In the genomic region with DNA sequence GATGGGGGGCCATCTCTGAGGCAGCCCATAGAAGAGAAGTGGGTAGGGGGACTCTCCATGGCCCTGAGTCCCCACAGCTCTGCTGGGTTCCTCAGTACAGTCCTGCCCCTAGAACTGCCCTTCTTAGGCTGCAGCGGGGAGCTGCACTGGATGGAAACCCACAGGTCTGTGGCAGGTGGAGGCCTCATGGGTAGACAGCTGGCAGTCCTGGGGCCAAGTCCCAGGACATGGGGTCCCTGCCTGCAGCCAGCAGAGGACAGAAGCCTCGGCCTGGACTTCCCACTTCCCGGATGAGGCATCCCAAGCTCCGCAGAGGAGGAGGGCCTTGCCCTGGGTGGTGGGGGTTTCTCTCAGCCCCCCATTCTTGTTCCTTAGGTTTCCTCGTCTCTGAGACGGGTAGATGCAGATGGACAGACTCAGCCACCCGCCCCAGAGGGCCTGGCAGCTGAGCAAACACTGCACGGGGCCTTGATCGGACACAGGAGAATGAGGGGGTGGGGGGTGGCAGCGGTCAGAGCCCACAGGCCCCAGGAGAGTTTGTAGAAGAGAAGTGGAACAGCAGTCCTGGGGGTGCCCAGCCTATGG, we compare ENCODE assay signal across 24 cellular contexts.
DNase-seq lines count a peak whose midpoint lies in the region; ATAC-seq, FAIRE-seq and TF ChIP-seq lines count a peak whose summit lies in the region.
"Had no signal": no experiment of that assay in that cellular context is flagged by ENCODE, and none has a peak within 500 bp of the region (broad histone marks: within the 10 kb centered on the region; RNA-seq: fewer than 3 reads in every experiment).

No MANE protein-coding gene starts in this region.

- H3K79me2 ChIP-seq in HepG2 (ENCODE audit: insufficient read depth, low read length) = no peaks in the 10 kb centered on the region
- no peaks in the 10 kb centered on the region for H3K79me2 ChIP-seq in Karpas-422 (ENCODE audit: low read length)

- peaks cover 65% of the 10 kb centered on the region for H3K27me3 Mint-ChIP-seq in stimulated activated memory B cell treated with anti-CD40 and anti-IgM and Interleukin-4, amounts not matched to agents 10 μg/mL and 1 μg/mL and 100 μg/mL, for 72 hours
- H3K27me3 Mint-ChIP-seq in HFFc6 (ENCODE audit: insufficient read depth) = no peaks in the 10 kb centered on the region; the same call in 1 of the 2 replicates
- no peaks in the 10 kb centered on the region for H3K27me3 Mint-ChIP-seq in activated T-cell treated with anti-CD3 and anti-CD28 coated beads, Interleukin-2, amount 50 U/mL, for 72 hours (ENCODE audit: low read depth)
- H3K27me3 Mint-ChIP-seq: activated T-cell treated with anti-CD3 and anti-CD28 coated beads, Interleukin-2, amount 50 U/mL, for 24 hours had no signal

- H4K20me1 ChIP-seq in HepG2 (ENCODE audit: insufficient read depth, low read length) (no peaks in the 10 kb centered on the region), Karpas-422 (ENCODE audit: insufficient read depth, low read depth, low read length) (no peaks in the 10 kb centered on the region)

- H3K27me3 ChIP-seq in HepG2 (ENCODE audit: control insufficient read depth in 1 of 2, insufficient read depth in 2 of 2, low read length in 2 of 2) = peaks cover 9 to 29% of the 10 kb centered on the region in 2 experiments; a peak in 3 of 5 replicates
- no peaks in the 10 kb centered on the region for H3K27me3 ChIP-seq in right lobe of liver
- H3K27me3 ChIP-seq in NT2/D1 (ENCODE audit: insufficient read depth, insufficient read length) = no peaks in the 10 kb centered on the region
- no peaks in the 10 kb centered on the region for H3K27me3 ChIP-seq in mesenchymal stem cell (ENCODE audit: control insufficient read depth in 1 of 2, insufficient read depth in 1 of 2, low read length in 2 of 2)
- no peaks in the 10 kb centered on the region for H3K27me3 ChIP-seq in Karpas-422 (ENCODE audit: low read length)
- H3K27me3 ChIP-seq: heart left ventricle, neutrophil had no signal

- peak overlapping the region; percentile 54 for H2AK5ac ChIP-seq in mesenchymal stem cell (ENCODE audit: low read length, severe bottlenecking)

- H3K9me3 ChIP-seq in HepG2 (ENCODE audit: low read length) = no peaks in the 10 kb centered on the region
- no peaks in the 10 kb centered on the region for H3K9me3 ChIP-seq in right lobe of liver
- H3K9me3 ChIP-seq in NT2/D1 (ENCODE audit: insufficient read depth, low read length) = no peaks in the 10 kb centered on the region
- H3K9me3 ChIP-seq in mesenchymal stem cell (ENCODE audit: control insufficient read depth, low read length) = no peaks in the 10 kb centered on the region
- H3K9me3 ChIP-seq in Karpas-422 (ENCODE audit: low read length) = no peaks in the 10 kb centered on the region
- H3K9me3 ChIP-seq: Caco-2, HAP-1, heart left ventricle, neutrophil had no signal

- no peak for TF ChIP-seq RAD21 in HepG2 (CRISPR knock-in tag; IDR thresholded peaks at IDR 0.05)

- peak overlapping the region; percentile 6 for H4K91ac ChIP-seq in mesenchymal stem cell (ENCODE audit: low read length)

- DNase-seq in HepG2 (ENCODE audit: low spot score) (no peak), right lobe of liver (no peak), NT2/D1 (ENCODE audit: low read depth, low spot score) (no peak), mesenchymal stem cell (no peak), HFFc6 (no peak), Karpas-422 (no peak)
- DNase-seq in activated T-cell treated with anti-CD3 and anti-CD28 coated beads, Interleukin-2, amount 50 U/mL, for 72 hours = no peak
- DNase-seq: ACHN; activated CD4-positive, alpha-beta T cell treated with anti-CD3 and anti-CD28 coated beads for 1 hour; activated naive CD4-positive, alpha-beta T cell treated with anti-CD3 and anti-CD28 coated beads for 36 hours; activated T-cell treated with anti-CD3 and anti-CD28 coated beads, Interleukin-2, amount 50 U/mL, for 24 hours; Caco-2; effector memory CD4-positive, alpha-beta T cell; foreskin fibroblast; PC-9; T-helper 1 cell had no signal

- no peak overlapping the region for H3K4me3 Mint-ChIP-seq in stimulated activated memory B cell treated with anti-CD40 and anti-IgM and Interleukin-4, amounts not matched to agents 10 μg/mL and 1 μg/mL and 100 μg/mL, for 72 hours
- H3K4me3 Mint-ChIP-seq in HFFc6 = no peak overlapping the region
- H3K4me3 Mint-ChIP-seq in activated T-cell treated with anti-CD3 and anti-CD28 coated beads, Interleukin-2, amount 50 U/mL, for 72 hours = no peak overlapping the region
- H3K4me3 Mint-ChIP-seq: activated naive CD4-positive, alpha-beta T cell treated with anti-CD3 and anti-CD28 coated beads for 36 hours; activated T-cell treated with anti-CD3 and anti-CD28 coated beads, Interleukin-2, amount 50 U/mL, for 24 hours had no signal

- no peaks in the 10 kb centered on the region for H3K4me1 Mint-ChIP-seq in stimulated activated memory B cell treated with anti-CD40 and anti-IgM and Interleukin-4, amounts not matched to agents 10 μg/mL and 1 μg/mL and 100 μg/mL, for 72 hours
- H3K4me1 Mint-ChIP-seq in HFFc6 (ENCODE audit: low read depth) = peaks cover 35% of the 10 kb centered on the region
- peaks cover 13% of the 10 kb centered on the region for H3K4me1 Mint-ChIP-seq in activated T-cell treated with anti-CD3 and anti-CD28 coated beads, Interleukin-2, amount 50 U/mL, for 72 hours (ENCODE audit: low read depth)

- peak overlapping the region in 1 of 2 experiments; percentile 53 for H3K4ac ChIP-seq in mesenchymal stem cell (ENCODE audit: low read depth in 1 of 2, low read length in 2 of 2)

- H3K27ac Mint-ChIP-seq in stimulated activated memory B cell treated with anti-CD40 and anti-IgM and Interleukin-4, amounts not matched to agents 10 μg/mL and 1 μg/mL and 100 μg/mL, for 72 hours = no peak overlapping the region
- H3K27ac Mint-ChIP-seq in HFFc6 = no peak overlapping the region
- H3K27ac Mint-ChIP-seq in activated T-cell treated with anti-CD3 and anti-CD28 coated beads, Interleukin-2, amount 50 U/mL, for 72 hours = no peak overlapping the region
- H3K27ac Mint-ChIP-seq: activated naive CD4-positive, alpha-beta T cell treated with anti-CD3 and anti-CD28 coated beads for 36 hours; activated T-cell treated with anti-CD3 and anti-CD28 coated beads, Interleukin-2, amount 50 U/mL, for 24 hours had no signal

- H3K4me1 ChIP-seq in HepG2 (ENCODE audit: insufficient read depth, low read length) (peaks cover 50% of the 10 kb centered on the region), right lobe of liver (peaks cover 0 to 4% (median 0%) of the 10 kb centered on the region in 4 donors), NT2/D1 (ENCODE audit: insufficient read depth, insufficient read length) (peaks cover 36% of the 10 kb centered on the region), mesenchymal stem cell (ENCODE audit: control insufficient read depth, insufficient read depth, low read depth, low read length) (peaks cover 48% of the 10 kb centered on the region), Karpas-422 (ENCODE audit: low read length) (no peaks in the 10 kb centered on the region)

- H3K23ac ChIP-seq in mesenchymal stem cell (ENCODE audit: low read length in 2 of 2) = no peak overlapping the region

- 0% methylated on average over 5 of the region's 10 CpGs for WGBS in HepG2 (ENCODE audit: low lambda C conversion rate)
- WGBS in right lobe of liver (ENCODE audit: insufficient coverage, low coverage, low lambda C conversion rate, missing lambda C conversion rate) = 60% methylated on average over 1 of the region's 10 CpGs
- WGBS in mesenchymal stem cell = 94% methylated on average over 7 of the region's 10 CpGs

- TF ChIP-seq EP300 in HepG2 (IDR thresholded peaks at IDR 0.05; ENCODE audit: low read depth in 2 of 2, low read length in 2 of 2) (no peak), HepG2 (CRISPR knock-in tag; IDR thresholded peaks at IDR 0.05; ENCODE audit: borderline replicate concordance) (no peak)

- no peak overlapping the region for H2BK5ac ChIP-seq in mesenchymal stem cell (ENCODE audit: low read depth, low read length, poor library complexity, severe bottlenecking)

- CTCF ChIA-PET in HepG2 (lab: Yijun Ruan, JAX; ENCODE audit: low intra/inter-chr PET ratio, low total read pairs) = no interaction called here

- FAIRE-seq in HepG2 (lab: Jason Lieb, UNC) = no peak
- FAIRE-seq: bronchial epithelial cell, colon, TTC549 had no signal

- H2BK15ac ChIP-seq in mesenchymal stem cell (ENCODE audit: low read depth, poor library complexity, severe bottlenecking) = peak overlapping the region; percentile 12

- H3K79me1 ChIP-seq in mesenchymal stem cell (replicated peaks; ENCODE audit: low read length, poor library complexity, severe bottlenecking) = no peaks in the 10 kb centered on the region

- H3K4me2 ChIP-seq in HepG2 (ENCODE audit: low read depth, low read length) = peak overlapping the region; percentile 34
- H3K4me2 ChIP-seq in mesenchymal stem cell (ENCODE audit: low read length, poor library complexity, severe bottlenecking) = no peak overlapping the region
- H3K4me2 ChIP-seq in Karpas-422 (ENCODE audit: low read depth, low read length, poor library complexity, severe bottlenecking) = no peak overlapping the region
- H3K4me2 ChIP-seq: PC-9 had no signal

- in situ Hi-C loops in HepG2 (cut with HindIII; ENCODE audit: extremely low pct_ligation_motif_present, low pct_unique_long_range_greater_than_20kb) = no loop called here

- no peak overlapping the region for H2BK120ac ChIP-seq in mesenchymal stem cell (ENCODE audit: low read depth, low read length)

- ATAC-seq in HepG2 = no peak
- no peak for ATAC-seq in right lobe of liver
- no peak for ATAC-seq in stimulated activated memory B cell treated with anti-CD40 and anti-IgM and Interleukin-4, amounts not matched to agents 10 μg/mL and 1 μg/mL and 100 μg/mL, for 72 hours
- no peak for ATAC-seq in activated T-cell treated with anti-CD3 and anti-CD28 coated beads, Interleukin-2, amount 50 U/mL, for 72 hours (replicated peaks in 1 of 2)
- ATAC-seq: heart left ventricle had no signal

- no peaks in the 10 kb centered on the region for H3K36me3 Mint-ChIP-seq in stimulated activated memory B cell treated with anti-CD40 and anti-IgM and Interleukin-4, amounts not matched to agents 10 μg/mL and 1 μg/mL and 100 μg/mL, for 72 hours
- no peaks in the 10 kb centered on the region for H3K36me3 Mint-ChIP-seq in HFFc6 (ENCODE audit: low read depth)
- H3K36me3 Mint-ChIP-seq in activated T-cell treated with anti-CD3 and anti-CD28 coated beads, Interleukin-2, amount 50 U/mL, for 72 hours (ENCODE audit: insufficient read depth in 2 of 2) = no peaks in the 10 kb centered on the region

- peak overlapping the region; percentile 60 to 75 for H2BK12ac ChIP-seq in mesenchymal stem cell (ENCODE audit: low read length in 2 of 2)

- H3K9ac ChIP-seq in HepG2 (ENCODE audit: insufficient read depth, low read depth, low read length) (no peak overlapping the region), NT2/D1 (ENCODE audit: insufficient read length, low read depth) (peak overlapping the region; percentile 43), mesenchymal stem cell (ENCODE audit: low read length) (no peak overlapping the region), Karpas-422 (ENCODE audit: low read length) (no peak overlapping the region)

- H4K8ac ChIP-seq in mesenchymal stem cell (ENCODE audit: low read length) = no peak overlapping the region

- TF ChIP-seq CTCF in HepG2 (CRISPR knock-in tag; IDR thresholded peaks at IDR 0.05) = no peak
- no peak for TF ChIP-seq CTCF in right lobe of liver (IDR thresholded peaks at IDR 0.05)
- TF ChIP-seq CTCF in HFFc6 (IDR thresholded peaks at IDR 0.05) = no peak

- peak overlapping the region in 1 of 2 experiments; percentile 75 for H3K14ac ChIP-seq in mesenchymal stem cell (ENCODE audit: low read length in 2 of 2)

- no peaks in the 10 kb centered on the region for H3K36me3 ChIP-seq in HepG2 (replicated peaks in 1 of 2; ENCODE audit: control insufficient read depth in 1 of 2, insufficient read depth in 2 of 2, low read length in 2 of 2)
- no peaks in the 10 kb centered on the region for H3K36me3 ChIP-seq in right lobe of liver
- H3K36me3 ChIP-seq in NT2/D1 (ENCODE audit: insufficient read depth, insufficient read length, low read length) = no peaks in the 10 kb centered on the region
- H3K36me3 ChIP-seq in mesenchymal stem cell (ENCODE audit: control insufficient read depth in 1 of 2, insufficient read depth in 2 of 2, low read depth in 1 of 2, low read length in 2 of 2) = no peaks in the 10 kb centered on the region
- no peaks in the 10 kb centered on the region for H3K36me3 ChIP-seq in Karpas-422 (ENCODE audit: insufficient read depth, low read length)
- H3K36me3 ChIP-seq: HAP-1, heart left ventricle, neutrophil had no signal

- intact Hi-C loops in HepG2 (cut with micrococcal nuclease; ENCODE audit: unreplicated experiment) (no loop called here), right lobe of liver (cut with DNase I) (no loop called here)

- peak overlapping the region in 1 of 2 experiments; percentile 80 for H3K18ac ChIP-seq in mesenchymal stem cell (ENCODE audit: low read depth in 1 of 2, low read length in 2 of 2)

- no TSS peak for BruUV-seq in HepG2 (replicated peaks; lab: Mats Ljungman, UMichigan)

- no peaks in the 10 kb centered on the region for H3K9me3 Mint-ChIP-seq in stimulated activated memory B cell treated with anti-CD40 and anti-IgM and Interleukin-4, amounts not matched to agents 10 μg/mL and 1 μg/mL and 100 μg/mL, for 72 hours
- no peaks in the 10 kb centered on the region for H3K9me3 Mint-ChIP-seq in HFFc6
- no peaks in the 10 kb centered on the region for H3K9me3 Mint-ChIP-seq in activated T-cell treated with anti-CD3 and anti-CD28 coated beads, Interleukin-2, amount 50 U/mL, for 72 hours
- H3K9me3 Mint-ChIP-seq: activated naive CD4-positive, alpha-beta T cell treated with anti-CD3 and anti-CD28 coated beads for 36 hours; activated T-cell treated with anti-CD3 and anti-CD28 coated beads, Interleukin-2, amount 50 U/mL, for 24 hours had no signal

- H2AFZ ChIP-seq in HepG2 (ENCODE audit: low read length) (no peak overlapping the region), mesenchymal stem cell (ENCODE audit: low read depth, low read length) (no peak overlapping the region), Karpas-422 (ENCODE audit: low read length) (no peak overlapping the region)
- H2AFZ ChIP-seq: PC-9 had no signal

- H3K27ac ChIP-seq in HepG2 (ENCODE audit: extremely low read length, insufficient read depth, low read length) (no peak overlapping the region), right lobe of liver (no peak overlapping the region), mesenchymal stem cell (ENCODE audit: low read length, poor library complexity, severe bottlenecking) (no peak overlapping the region), Karpas-422 (ENCODE audit: low read length) (no peak overlapping the region)
- H3K27ac ChIP-seq: heart left ventricle, neutrophil, PC-9 had no signal

- H3K4me3 ChIP-seq in HepG2 (replicated peaks in 1 of 3; ENCODE audit: insufficient read depth in 1 of 3, low read depth in 2 of 3, low read length in 3 of 3) (no peak overlapping the region), right lobe of liver (no peak overlapping the region), NT2/D1 (ENCODE audit: insufficient read length, low read depth) (no peak overlapping the region), mesenchymal stem cell (ENCODE audit: insufficient read depth in 1 of 2, low read depth in 1 of 2, low read length in 2 of 2) (no peak overlapping the region), Karpas-422 (ENCODE audit: low read length) (no peak overlapping the region)
- H3K4me3 ChIP-seq: HAP-1, heart left ventricle, PC-9, skin epidermis had no signal

- no peaks in the 10 kb centered on the region for H3K9me2 ChIP-seq in Karpas-422 (replicated peaks; ENCODE audit: insufficient read depth, low read length)

- POLR2A ChIA-PET in HepG2 (lab: Yijun Ruan, JAX) = interaction anchor here (1.4 kb wide), 1 partner anchor 30 kb away, joined by 4 read pairs; no protein-coding TSS in a partner anchor

- TF ChIP-seq POLR2A in HepG2 (IDR thresholded peaks at IDR 0.05; ENCODE audit: insufficient read depth in 1 of 2, low read depth in 2 of 2, low read length in 2 of 2) (no peak), right lobe of liver (IDR thresholded peaks at IDR 0.05) (no peak)
